20 cellular contexts compared by ENCODE assay signal in the genomic region with DNA sequence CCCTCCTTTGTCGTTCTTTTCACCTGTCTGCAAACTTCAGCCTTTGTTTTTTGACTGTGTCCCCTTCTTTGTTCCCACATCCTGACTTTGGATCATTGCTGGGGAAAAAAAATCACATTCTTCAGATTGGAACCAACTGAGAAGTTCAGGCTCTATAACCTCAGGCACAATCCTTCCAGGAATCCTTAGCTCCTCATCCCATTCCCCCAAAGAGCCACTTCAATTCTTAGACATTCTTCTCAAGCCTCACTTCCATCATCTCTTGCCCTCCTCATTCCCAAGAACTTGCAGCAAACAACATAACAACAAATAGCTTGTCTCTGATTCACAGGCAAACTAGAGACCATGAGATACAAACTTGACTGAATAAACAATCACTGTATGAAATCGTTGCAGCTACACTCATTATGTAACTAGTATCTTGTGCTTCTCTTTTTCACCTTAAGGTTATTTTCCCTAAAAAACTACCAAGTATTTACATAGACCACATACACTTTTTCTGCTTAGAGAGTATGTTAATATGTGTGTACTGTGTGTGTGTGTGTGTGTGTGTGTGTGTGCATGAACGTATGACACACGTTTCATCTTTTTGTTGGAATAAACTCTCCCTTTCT. TPM values are rescaled to one million over a fixed set of nuclear protein-coding genes. Genes with fewer than 3 reads are reported as not detected.
A peak's percentile ranks its signal among the peaks of the same experiment; 100 is the strongest.
DNase-seq lines count a peak whose midpoint lies in the region; ATAC-seq, FAIRE-seq and TF ChIP-seq lines count a peak whose summit lies in the region.
"Had no signal": no experiment of that assay in that cellular context is flagged by ENCODE, and none has a peak within 500 bp of the region (broad histone marks: within the 10 kb centered on the region; RNA-seq: fewer than 3 reads in every experiment).

No MANE protein-coding gene starts in this region.

- FAIRE-seq in GM12878 (lab: Jason Lieb, UNC), result peak; percentile 38
- FAIRE-seq: D721Med, H1 had no signal

- no peak overlapping the region for H3K4me3 ChIP-seq in GM12878
- H3K4me3 ChIP-seq in endodermal cell (ENCODE audit: low read length), result no peak overlapping the region
- H3K4me3 ChIP-seq: BLaER1 treated with 17β-estradiol and CSF1 and Interleukin-3, amounts not matched to agents 10 nM and 100 nM; SJSA1 had no signal

- TF ChIP-seq CTCF in GM12878 (IDR thresholded peaks at IDR 0.05 in 2 of 3, conservative IDR thresholded peaks at IDR 0.05 in 1 of 3; ENCODE audit: control insufficient read depth in 2 of 3, extremely low read depth in 1 of 3, insufficient read depth in 1 of 3, low read depth in 3 of 3, low read length in 3 of 3), result no peak
- no peak for TF ChIP-seq CTCF in endodermal cell (conservative IDR thresholded peaks at IDR 0.05)

- H3K9me3 ChIP-seq in GM12878 (replicated peaks; ENCODE audit: control insufficient read depth, insufficient read depth, low read length) (no peaks in the 10 kb centered on the region), endodermal cell (ENCODE audit: control insufficient read depth, low read length) (no peaks in the 10 kb centered on the region)
- H3K9me3 ChIP-seq: BLaER1 treated with 17β-estradiol and CSF1 and Interleukin-3, amounts not matched to agents 10 nM and 100 nM; SJSA1 had no signal

- no TSS peak for BruUV-seq in GM12878 (replicated peaks; lab: Mats Ljungman, UMichigan)

- POLR2A ChIA-PET in GM12878 (lab: Charles Lee), result interaction anchor here (1.2 kb wide), 1 partner anchor 33 kb away, joined by 4 read pairs; no protein-coding TSS in a partner anchor

- TF ChIP-seq RAD21 in GM12878 (IDR thresholded peaks at IDR 0.05; ENCODE audit: insufficient read depth, low read depth, low read length), result no peak

- H4K20me1 ChIP-seq in GM12878 (ENCODE audit: control insufficient read depth, insufficient read depth), result no peaks in the 10 kb centered on the region
- H4K20me1 ChIP-seq: BLaER1 treated with 17β-estradiol and CSF1 and Interleukin-3, amounts not matched to agents 10 nM and 100 nM had no signal

- no peak for TF ChIP-seq EP300 in GM12878 (IDR thresholded peaks at IDR 0.05; ENCODE audit: borderline replicate concordance in 1 of 2, control insufficient read depth in 1 of 2, low read depth in 2 of 2, low read length in 2 of 2)

- CTCF ChIA-PET in GM12878 (lab: Yijun Ruan, JAX), result interaction anchor here (0.6 to 6.8 kb wide), 10 partner anchors 45 to 703 kb away, joined by 3 to 103 read pairs (median 3); no protein-coding TSS in a partner anchor

- H3K4me3 Mint-ChIP-seq in endodermal cell, result no peak overlapping the region
- H3K4me3 Mint-ChIP-seq in activated CD4-positive, alpha-beta T cell treated with anti-CD3 and anti-CD28 coated beads, Interleukin-2, amount 10 ng/mL, durations not matched to agents 24 days and 14 days, result no peak overlapping the region
- H3K4me3 Mint-ChIP-seq: CD8-positive, alpha-beta T cell had no signal

- H3K27ac Mint-ChIP-seq in endodermal cell, result no peak overlapping the region
- H3K27ac Mint-ChIP-seq in activated CD4-positive, alpha-beta T cell treated with anti-CD3 and anti-CD28 coated beads, Interleukin-2, amount 10 ng/mL, durations not matched to agents 24 days and 14 days, result no peak overlapping the region
- H3K27ac Mint-ChIP-seq: CD8-positive, alpha-beta T cell had no signal

- no peaks in the 10 kb centered on the region for H3K27me3 Mint-ChIP-seq in endodermal cell (ENCODE audit: insufficient read depth)
- H3K27me3 Mint-ChIP-seq in activated CD4-positive, alpha-beta T cell treated with anti-CD3 and anti-CD28 coated beads, Interleukin-2, amount 10 ng/mL, durations not matched to agents 24 days and 14 days, result peaks cover 20% of the 10 kb centered on the region

- peak; percentile 6 for DNase-seq in HCEC 1CT
- DNase-seq in GM12878 (ENCODE audit: low read depth, low spot score), result no peak
- DNase-seq in hepatic stellate cell (ENCODE audit: low spot score), result peak; percentile 15
- DNase-seq in endodermal cell, result no peak
- DNase-seq in activated CD4-positive, alpha-beta T cell treated with anti-CD3 and anti-CD28 coated beads, Interleukin-2, amount 10 ng/mL, durations not matched to agents 24 days and 14 days, result no peak
- DNase-seq in GOT3 (lab: John Stamatoyannopoulos, UW), result no peak
- DNase-seq: CD8-positive, alpha-beta T cell; DMS79; KG1; MV-4-11; NCI-H1417; NCI-H187; NCI-H2227 treated with DMSO at 0.1 percent for 48 hours; NCI-H510A treated with DMSO at 0.1 percent for 48 hours had no signal

- RAD21 ChIA-PET in GM12878 (lab: Charles Lee; ENCODE audit: unreplicated experiment), result interaction anchor here (0.6 to 5.8 kb wide), 4 partner anchors 26 to 235 kb away, joined by 3 to 57 read pairs (median 6); partner anchors contain the start of genes PGM2 and RELL1

- no peaks in the 10 kb centered on the region for H3K4me1 Mint-ChIP-seq in endodermal cell
- H3K4me1 Mint-ChIP-seq in activated CD4-positive, alpha-beta T cell treated with anti-CD3 and anti-CD28 coated beads, Interleukin-2, amount 10 ng/mL, durations not matched to agents 24 days and 14 days, result no peaks in the 10 kb centered on the region

- H3K36me3 Mint-ChIP-seq in endodermal cell (ENCODE audit: low read depth), result no peaks in the 10 kb centered on the region
- H3K36me3 Mint-ChIP-seq in activated CD4-positive, alpha-beta T cell treated with anti-CD3 and anti-CD28 coated beads, Interleukin-2, amount 10 ng/mL, durations not matched to agents 24 days and 14 days (ENCODE audit: low read depth), result no peaks in the 10 kb centered on the region
- H3K36me3 Mint-ChIP-seq: CD8-positive, alpha-beta T cell had no signal

- no peaks in the 10 kb centered on the region for H3K79me2 ChIP-seq in GM12878 (ENCODE audit: control insufficient read depth, insufficient read depth, low read length)

- no peak overlapping the region for H2AFZ ChIP-seq in GM12878 (ENCODE audit: control insufficient read depth, low read depth, low read length)

- in situ Hi-C loops in GM12878 (cut with MboI), result loop anchor here (5.0 kb wide), 2 partner anchors 198 to 232 kb away; no protein-coding TSS in a partner anchor

- WGBS in GM12878 (ENCODE audit: insufficient coverage, insufficient replicate concordance, low lambda C conversion rate, missing lambda C conversion rate), result 2% methylated on average over 4 of the region's 4 CpGs
- WGBS in endodermal cell (ENCODE audit: insufficient coverage in 1 of 2, insufficient read length in 1 of 2), 2 experiments, result 44 to 50% methylated on average over 2 of the region's 4 CpGs

- SMC1A ChIA-PET in GM12878 (lab: Charles Lee; ENCODE audit: uncharacterized antibody, unreplicated experiment), result interaction anchor here (0.6 to 3.9 kb wide), 7 partner anchors 9 to 472 kb away, joined by 3 to 43 read pairs (median 4); no protein-coding TSS in a partner anchor

- no peaks in the 10 kb centered on the region; a peak in 1 of 4 replicates for H3K27me3 ChIP-seq in GM12878 (replicated peaks in 1 of 2; ENCODE audit: control insufficient read depth in 2 of 2, insufficient read depth in 2 of 2, low read length in 1 of 2)
- no peaks in the 10 kb centered on the region for H3K27me3 ChIP-seq in endodermal cell (ENCODE audit: control insufficient read depth, insufficient read depth, low read length, poor library complexity, severe bottlenecking)
- H3K27me3 ChIP-seq: BLaER1 treated with 17β-estradiol and CSF1 and Interleukin-3, amounts not matched to agents 10 nM and 100 nM; SJSA1 had no signal

- no peaks in the 10 kb centered on the region for H3K9me3 Mint-ChIP-seq in endodermal cell
- H3K9me3 Mint-ChIP-seq in activated CD4-positive, alpha-beta T cell treated with anti-CD3 and anti-CD28 coated beads, Interleukin-2, amount 10 ng/mL, durations not matched to agents 24 days and 14 days, result no peaks in the 10 kb centered on the region
- H3K9me3 Mint-ChIP-seq: CD8-positive, alpha-beta T cell had no signal

- H3K36me3 ChIP-seq in GM12878 (ENCODE audit: control insufficient read depth in 2 of 2, insufficient read depth in 2 of 2, low read length in 1 of 2), result no peaks in the 10 kb centered on the region
- H3K36me3 ChIP-seq in endodermal cell (ENCODE audit: control insufficient read depth, insufficient read depth, low read length), result no peaks in the 10 kb centered on the region
- H3K36me3 ChIP-seq: BLaER1 treated with 17β-estradiol and CSF1 and Interleukin-3, amounts not matched to agents 10 nM and 100 nM; SJSA1 had no signal

- peak; percentile 47; the same call in 1 of the 3 replicates for ATAC-seq in GM12878
- no peak for ATAC-seq in GM19351 (IDR thresholded peaks at IDR 0.05; ENCODE audit: unreplicated experiment)
- ATAC-seq: CD8-positive, alpha-beta T cell; Panc1 had no signal

- H3K9ac ChIP-seq in GM12878 (ENCODE audit: control insufficient read depth, insufficient read depth, low read length) (no peak overlapping the region), endodermal cell (ENCODE audit: extremely low read depth, low read length, poor library complexity, severe bottlenecking) (no peak overlapping the region)
- H3K9ac ChIP-seq: BLaER1 treated with 17β-estradiol and CSF1 and Interleukin-3, amounts not matched to agents 10 nM and 100 nM had no signal

- intact Hi-C loops in GM12878 (cut with micrococcal nuclease; ENCODE audit: unreplicated experiment), result loop anchor here (10.0 kb wide), 1 partner anchor 365 kb away; no protein-coding TSS in a partner anchor
- intact Hi-C loops in activated CD4-positive, alpha-beta T cell treated with anti-CD3 and anti-CD28 coated beads, Interleukin-2, amount 10 ng/mL, durations not matched to agents 24 days and 14 days (cut with micrococcal nuclease), result loop anchor here (10.0 kb wide), 1 partner anchor 935 kb away; no protein-coding TSS in a partner anchor

- H3K4me2 ChIP-seq in GM12878 (ENCODE audit: control insufficient read depth, insufficient read depth), result no peak overlapping the region
- H3K4me2 ChIP-seq: BLaER1 treated with 17β-estradiol and CSF1 and Interleukin-3, amounts not matched to agents 10 nM and 100 nM had no signal

- H3K27ac ChIP-seq in GM12878 (ENCODE audit: control insufficient read depth, insufficient read depth) (no peak overlapping the region), endodermal cell (ENCODE audit: low read depth, low read length) (no peak overlapping the region)
- H3K27ac ChIP-seq: BLaER1 treated with 17β-estradiol and CSF1 and Interleukin-3, amounts not matched to agents 10 nM and 100 nM; SJSA1 had no signal

- no peak for TF ChIP-seq POLR2A in GM12878 (IDR thresholded peaks at IDR 0.05; ENCODE audit: low read depth, low read length)

- no peaks in the 10 kb centered on the region for H3K4me1 ChIP-seq in GM12878 (ENCODE audit: control insufficient read depth, insufficient read depth, low read length)
- H3K4me1 ChIP-seq in endodermal cell (ENCODE audit: control insufficient read depth, insufficient read depth, low read length), result no peaks in the 10 kb centered on the region
- H3K4me1 ChIP-seq: SJSA1 had no signal

RNA-seq across cellular contexts. Expression of gene PGM2, which starts 26.4 kb away (rescaled TPM):
- total RNA-seq in GM12878 (2013; cell fraction: nucleolus; rRNA removed), result 38.8 and 42.8 TPM in 2 replicates
- total RNA-seq in GM12878 (2014; rRNA removed) (31.4 and 36.5 TPM in 2 replicates), GM12878 (2014; rRNA removed; fragmentation: Illumina TruSeq; extraction: Trizol) (39.7 and 40.1 TPM in 2 replicates), GM12878 (2021) (39.2 and 41.1 TPM in 2 replicates), endodermal cell (10 to 100 TPM; 21.5 to 25.1 TPM)
- 12.4 TPM for polyA plus RNA-seq in GM12878 (2011; ENCODE audit: low read depth)
- polyA plus RNA-seq in GM12878 (2011; rRNA removed) (39.3 and 65.2 TPM in 2 replicates), GM12878 (2014; fragmentation: Illumina TruSeq; extraction: Trizol) (35.1 and 43.9 TPM in 2 replicates), GM12878 (2014; fragmentation: Nextera tagmentation; extraction: Ambion mirVana) (10 to 100 TPM; 11.9 to 15.1 TPM), GM12878 (2014; rRNA removed) (24.2 and 24.4 TPM in 2 replicates), GM12878 (2016; fragmentation: Nextera tagmentation; extraction: Ambion mirVana) (10 to 100 TPM; 40.9 to 41.7 TPM)
- 19.4 and 20.9 TPM in 2 replicates for polyA plus RNA-seq in GM12878 (2011; cell fraction: cytosol; rRNA removed)
- polyA plus RNA-seq in GM12878 (2011; cell fraction: nucleus; rRNA removed), result 21.9 and 36.0 TPM in 2 replicates
- polyA plus RNA-seq in GM12878 (2012), result 15.5 and 18.3 TPM in 2 replicates
- 23.2 and 24.4 TPM in 2 replicates for polyA minus RNA-seq in GM12878 (2011; rRNA and poly(A)+ RNA removed)
- 13.0 and 16.8 TPM in 2 replicates for polyA minus RNA-seq in GM12878 (2011; cell fraction: cytosol; rRNA and poly(A)+ RNA removed)
- 8.8 and 13.0 TPM in 2 replicates for polyA minus RNA-seq in GM12878 (2011; cell fraction: nucleus; rRNA and poly(A)+ RNA removed)
- polyA plus RNA-seq in endodermal cell (2013, experiment 1 of 2), result 13.4 TPM
- polyA plus RNA-seq in endodermal cell (2013, experiment 2 of 2), result 14.7 TPM
- 53.4 and 55.1 TPM in 2 replicates for total RNA-seq in activated CD4-positive, alpha-beta T cell treated with anti-CD3 and anti-CD28 coated beads, Interleukin-2, amount 10 ng/mL, durations not matched to agents 24 days and 14 days

Comparison
In these comparisons a context has a peak if more than half of its experiments do, and no peak if none do; other contexts are left out.
1. DNase-seq: peak in HCEC 1CT (single experiment) and hepatic stellate cell (single experiment); none in GM12878 (single experiment), endodermal cell (single experiment), activated CD4-positive, alpha-beta T cell treated with anti-CD3 and anti-CD28 coated beads, Interleukin-2, amount 10 ng/mL, durations not matched to agents 24 days and 14 days (single experiment) and GOT3 (single experiment).